Comparison of ENCODE assay signal across 8 cellular contexts in genomic region chr10:102460836-102461186, GRCh38. TPM values are rescaled to one million over a fixed set of nuclear protein-coding genes. Genes with fewer than 3 reads are reported as not detected.
DNase-seq lines count a peak whose midpoint lies in the region; ATAC-seq and TF ChIP-seq lines count a peak whose summit lies in the region.

No MANE protein-coding gene starts in this region.

- H3K9me3 ChIP-seq in A673 (ENCODE audit: low read depth, low read length, poor library complexity, severe bottlenecking): no peaks in the 10 kb centered on the region

- no TSS peak for BruUV-seq in A673 (replicated peaks; lab: Mats Ljungman, UMichigan)

- intact Hi-C loops in A673 (cut with micrococcal nuclease; ENCODE audit: unreplicated experiment): no loop called here

- POLR2A ChIA-PET in A673 (lab: Charles Lee; ENCODE audit: low non-redundant PET): no interaction called here

- DNase-seq in A673 (ENCODE audit: low spot score) (no peak), mesothelial cell of epicardium (ENCODE audit: low spot score in 2 of 2, unreplicated experiment in 2 of 2) (no peak), H4 (ENCODE audit: low spot score) (no peak), Ammon's horn (ENCODE audit: low spot score) (no peak)

- peak overlapping the region; percentile 52 for H3K4me3 ChIP-seq in A673 (ENCODE audit: low read depth, low read length, poor library complexity, severe bottlenecking)

- H3K4me3 Mint-ChIP-seq in brain (peak overlapping the region; percentile 94 to 98 (median 94)), mesothelial cell of epicardium (peak overlapping the region; percentile 76)

- no peak overlapping the region for H3K27ac ChIP-seq in A673 (ENCODE audit: low read depth, low read length, poor library complexity, severe bottlenecking)

- peak overlapping the region; percentile 86 to 97 (median 95) for H3K27ac Mint-ChIP-seq in brain
- H3K27ac Mint-ChIP-seq in mesothelial cell of epicardium: peak overlapping the region; percentile 68

- H3K27me3 ChIP-seq in A673 (replicated peaks; ENCODE audit: insufficient read depth, low read depth, low read length, poor library complexity): no peaks in the 10 kb centered on the region

- peak; percentile 26 for ATAC-seq in GM19035 (IDR thresholded peaks at IDR 0.05; ENCODE audit: unreplicated experiment)
- ATAC-seq in HG03442 (IDR thresholded peaks at IDR 0.05; ENCODE audit: unreplicated experiment): peak; percentile 22
- no peak for ATAC-seq in GM18873 (IDR thresholded peaks at IDR 0.05; ENCODE audit: low FRiP score, unreplicated experiment)

- H3K27me3 Mint-ChIP-seq in brain: peaks cover 6% of the 10 kb centered on the region
- peaks cover 20% of the 10 kb centered on the region for H3K27me3 Mint-ChIP-seq in mesothelial cell of epicardium (ENCODE audit: low read depth)

- H3K4me1 Mint-ChIP-seq in brain (peaks cover 46% of the 10 kb centered on the region), mesothelial cell of epicardium (peaks cover 32% of the 10 kb centered on the region)

- H3K4me1 ChIP-seq in A673 (ENCODE audit: insufficient read depth, low read length, poor library complexity, severe bottlenecking): peaks cover 6% of the 10 kb centered on the region

- H3K36me3 Mint-ChIP-seq in brain (no peaks in the 10 kb centered on the region), mesothelial cell of epicardium (peaks cover 1% of the 10 kb centered on the region)

- H3K36me3 ChIP-seq in A673 (ENCODE audit: insufficient read depth, low read length, poor library complexity, severe bottlenecking): peaks cover under 1% of the 10 kb centered on the region

- TF ChIP-seq CTCF in A673 (conservative IDR thresholded peaks at IDR 0.05; ENCODE audit: low read depth, low read length) (no peak), brain (conservative IDR thresholded peaks at IDR 0.05) (no peak), mesothelial cell of epicardium (IDR thresholded peaks at IDR 0.05; ENCODE audit: unreplicated experiment) (no peak)

- H3K9me3 Mint-ChIP-seq in brain: no peaks in the 10 kb centered on the region
- H3K9me3 Mint-ChIP-seq in mesothelial cell of epicardium: no peaks in the 10 kb centered on the region

- CTCF ChIA-PET in A673 (lab: Charles Lee): no interaction called here

RNA-seq across cellular contexts. Expression of gene C10orf95, which starts 9.5 kb away (rescaled TPM):
- total RNA-seq in A673 (2021) (0.42 TPM in 1 of 2 replicates, not detected in the other), mesothelial cell of epicardium (not detected in 3 replicates)
- polyA plus RNA-seq in brain (ENCODE audit: insufficient read depth, low read depth, low replicate concordance): 0.53 TPM
- not detected in 2 replicates for total RNA-seq in H4 (2014; rRNA removed; shearing (Covaris generic))

RNA-seq across cellular contexts. Expression of gene CUEDC2, which starts 28.4 kb away (rescaled TPM):
- total RNA-seq in A673 (2021) (63.7 and 72.1 TPM in 2 replicates), mesothelial cell of epicardium (75.0 to 80.5 TPM (median 75.6 TPM) in 3 replicates)
- 213 TPM for polyA plus RNA-seq in brain (ENCODE audit: insufficient read depth, low read depth, low replicate concordance)
- 47.4 and 64.5 TPM in 2 replicates for total RNA-seq in H4 (2014; rRNA removed; shearing (Covaris generic))

RNA-seq across cellular contexts. Expression of gene FBXL15, which starts 40.2 kb away (rescaled TPM):
- total RNA-seq in A673 (2021): 8.9 and 11.6 TPM in 2 replicates
- polyA plus RNA-seq in brain (ENCODE audit: insufficient read depth, low read depth, low replicate concordance): 25.6 TPM
- 9.4 to 11.7 TPM (median 10.1 TPM) in 3 replicates for total RNA-seq in mesothelial cell of epicardium
- 7.3 and 10.3 TPM in 2 replicates for total RNA-seq in H4 (2014; rRNA removed; shearing (Covaris generic))

RNA-seq across cellular contexts. Expression of gene ACTR1A, which starts 41.7 kb away (rescaled TPM):
- total RNA-seq in A673 (2021) (128 and 130 TPM in 2 replicates), mesothelial cell of epicardium (91.5 to 93.6 TPM (median 91.7 TPM) in 3 replicates)
- 195 TPM for polyA plus RNA-seq in brain (ENCODE audit: insufficient read depth, low read depth, low replicate concordance)
- 100 and 172 TPM in 2 replicates for total RNA-seq in H4 (2014; rRNA removed; shearing (Covaris generic))

RNA-seq across cellular contexts. Expression of gene PSD, which starts 42.2 kb away (rescaled TPM):
- total RNA-seq in A673 (2021) (5.8 and 7.3 TPM in 2 replicates), mesothelial cell of epicardium (12.4 to 14.3 TPM (median 13.4 TPM) in 3 replicates)
- 104 TPM for polyA plus RNA-seq in brain (ENCODE audit: insufficient read depth, low read depth, low replicate concordance)
- total RNA-seq in H4 (2014; rRNA removed; shearing (Covaris generic)): 0.06 TPM in 1 of 2 replicates, not detected in the other
